In the genomic region with DNA sequence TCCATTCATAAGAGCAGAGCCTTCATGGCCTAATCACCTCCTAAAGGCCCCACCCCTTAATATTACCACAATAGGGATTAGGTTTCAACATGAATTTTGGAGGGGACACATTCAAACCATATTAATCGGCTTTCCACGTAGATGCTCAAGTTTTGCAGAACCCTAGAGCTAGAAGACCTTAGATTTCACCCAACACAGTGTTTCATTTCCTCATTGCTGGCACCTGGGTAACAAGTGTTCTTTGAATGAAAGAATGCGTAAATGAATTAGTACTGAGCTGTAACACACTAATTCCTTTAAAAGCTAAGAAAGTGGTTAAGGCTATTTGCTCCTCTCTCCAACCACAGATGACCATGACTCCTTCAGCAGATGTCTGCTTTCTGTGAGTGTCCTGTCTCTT, we compare ENCODE assay signal across 19 cellular contexts.
DNase-seq lines count a peak whose midpoint lies in the region; ATAC-seq and TF ChIP-seq lines count a peak whose summit lies in the region.
"Had no signal": no experiment of that assay in that cellular context is flagged by ENCODE, and none has a peak within 500 bp of the region (broad histone marks: within the 10 kb centered on the region; RNA-seq: fewer than 3 reads in every experiment).

No MANE protein-coding gene starts in this region.

- peak overlapping the region; percentile 94 for H3K27ac ChIP-seq in OCI-LY3 (ENCODE audit: low read length)
- H3K27ac ChIP-seq: SJSA1 had no signal

- H3K4me3 ChIP-seq in GM12865 (ENCODE audit: low read depth, low read length), result no peak overlapping the region
- H3K4me3 ChIP-seq in OCI-LY3 (ENCODE audit: low read length), result peak overlapping the region; percentile 7
- H3K4me3 ChIP-seq: K562, SJSA1 had no signal

- no peaks in the 10 kb centered on the region for H3K27me3 ChIP-seq in OCI-LY3 (ENCODE audit: low read depth, low read length)

- ATAC-seq in GM21515 (IDR thresholded peaks at IDR 0.05; ENCODE audit: unreplicated experiment), result peak; percentile 49
- peak; percentile 57 to 63 for ATAC-seq in stimulated activated naive B cell treated with anti-CD40 and anti-IgM and Interleukin-4, amounts not matched to agents 10 μg/mL and 1 μg/mL and 100 μg/mL, for 72 hours (replicated peaks)
- ATAC-seq: K562, Panc1, T-helper 17 cell had no signal

- H2AFZ ChIP-seq in OCI-LY3 (ENCODE audit: low read depth, low read length), result 0 out of 2 replicates have a peak overlapping the region, but pooled peaks have one; percentile 0

- H3K4me2 ChIP-seq in OCI-LY3 (ENCODE audit: low read length), result peak overlapping the region; percentile 62

- H3K9me3 Mint-ChIP-seq in stimulated activated naive B cell treated with anti-CD40 and anti-IgM and Interleukin-4, amounts not matched to agents 10 μg/mL and 1 μg/mL and 100 μg/mL, for 72 hours, result no peaks in the 10 kb centered on the region
- H3K9me3 Mint-ChIP-seq: CD8-positive, alpha-beta memory T cell had no signal

- no peaks in the 10 kb centered on the region for H3K79me2 ChIP-seq in OCI-LY3 (ENCODE audit: low read length)

- H3K9ac ChIP-seq in OCI-LY3 (ENCODE audit: low read length), result peak overlapping the region; percentile 75; the same call in 1 of the 2 replicates

- H3K27me3 Mint-ChIP-seq in stimulated activated naive B cell treated with anti-CD40 and anti-IgM and Interleukin-4, amounts not matched to agents 10 μg/mL and 1 μg/mL and 100 μg/mL, for 72 hours, result no peaks in the 10 kb centered on the region

- DNase-seq in GM12865 (ENCODE audit: low read depth), result peak; percentile 11
- DNase-seq in stimulated activated naive B cell treated with anti-CD40 and anti-IgM and Interleukin-4, amounts not matched to agents 10 μg/mL and 1 μg/mL and 100 μg/mL, for 72 hours, result peak; percentile 17
- no peak for DNase-seq in NK-92 treated with Interleukin-12 subunit alpha and Interleukin-12 subunit beta, amount 100 ng/mL, for 24 hours (lab: John Stamatoyannopoulos, UW)
- no peak for DNase-seq in NCI-H226
- DNase-seq in stimulated activated CD4-positive, alpha-beta T cell treated with anti-CD3 and anti-CD28 coated beads, Interleukin-4, amount 100 ng/mL, for 4 hours, result no peak
- DNase-seq: C1 segment of cervical spinal cord; CD8-positive, alpha-beta memory T cell; H7; NCI-H1417 treated with DMSO at 0.1 percent for 48 hours; NCI-H187 treated with DMSO at 0.1 percent for 48 hours; NCI-H2227 treated with DMSO at 0.1 percent for 48 hours; NCI-H524; NCI-H82; T-helper 17 cell had no signal

- no peaks in the 10 kb centered on the region for H4K20me1 ChIP-seq in OCI-LY3 (ENCODE audit: insufficient read depth, low read length)

- no peak for TF ChIP-seq CTCF in GM12865 (IDR thresholded peaks at IDR 0.05; ENCODE audit: insufficient read depth, low read depth, low read length, missing control alignments)
- TF ChIP-seq CTCF in OCI-LY3 (IDR thresholded peaks at IDR 0.05; ENCODE audit: low read depth, low read length), result no peak

- H3K36me3 Mint-ChIP-seq in stimulated activated naive B cell treated with anti-CD40 and anti-IgM and Interleukin-4, amounts not matched to agents 10 μg/mL and 1 μg/mL and 100 μg/mL, for 72 hours, result no peaks in the 10 kb centered on the region
- H3K36me3 Mint-ChIP-seq: CD8-positive, alpha-beta memory T cell had no signal

- peaks cover 33 to 60% of the 10 kb centered on the region in 2 donors for H3K4me1 Mint-ChIP-seq in stimulated activated naive B cell treated with anti-CD40 and anti-IgM and Interleukin-4, amounts not matched to agents 10 μg/mL and 1 μg/mL and 100 μg/mL, for 72 hours
- H3K4me1 Mint-ChIP-seq: CD8-positive, alpha-beta memory T cell; T-helper 17 cell had no signal

- H3K4me1 ChIP-seq in OCI-LY3 (ENCODE audit: low read length), result peaks cover 76% of the 10 kb centered on the region
- H3K4me1 ChIP-seq: SJSA1 had no signal

- H3K27ac Mint-ChIP-seq in stimulated activated naive B cell treated with anti-CD40 and anti-IgM and Interleukin-4, amounts not matched to agents 10 μg/mL and 1 μg/mL and 100 μg/mL, for 72 hours, result peak overlapping the region; percentile 42
- H3K27ac Mint-ChIP-seq: T-helper 17 cell had no signal

- H3K9me3 ChIP-seq in OCI-LY3 (ENCODE audit: insufficient read depth, low read length), result no peaks in the 10 kb centered on the region
- H3K9me3 ChIP-seq: SJSA1 had no signal

- H3K36me3 ChIP-seq in OCI-LY3 (replicated peaks; ENCODE audit: low read depth, low read length), result peaks cover 5% of the 10 kb centered on the region
- H3K36me3 ChIP-seq: SJSA1 had no signal

- no peak overlapping the region for H3K4me3 Mint-ChIP-seq in stimulated activated naive B cell treated with anti-CD40 and anti-IgM and Interleukin-4, amounts not matched to agents 10 μg/mL and 1 μg/mL and 100 μg/mL, for 72 hours
- H3K4me3 Mint-ChIP-seq: CD8-positive, alpha-beta memory T cell; T-helper 17 cell had no signal

Comparison
In these comparisons a context has a peak if more than half of its experiments do, and no peak if none do; other contexts are left out.
1. DNase-seq: peak in GM12865 (single experiment) and stimulated activated naive B cell treated with anti-CD40 and anti-IgM and Interleukin-4, amounts not matched to agents 10 μg/mL and 1 μg/mL and 100 μg/mL, for 72 hours (single experiment); none in NK-92 treated with Interleukin-12 subunit alpha and Interleukin-12 subunit beta, amount 100 ng/mL, for 24 hours (single experiment), NCI-H226 (single experiment) and stimulated activated CD4-positive, alpha-beta T cell treated with anti-CD3 and anti-CD28 coated beads, Interleukin-4, amount 100 ng/mL, for 4 hours (0 of 2).